15 cellular contexts compared by ENCODE assay signal in genomic region chr1:1787206-1787605, GRCh38.
"Had no signal": no experiment of that assay in that cellular context is flagged by ENCODE, and none has a peak within 500 bp of the region (broad histone marks: within the 10 kb centered on the region; RNA-seq: fewer than 3 reads in every experiment).

No MANE protein-coding gene starts in this region.

- ATAC-seq: left lung; stimulated activated naive CD8-positive, alpha-beta T cell treated with anti-CD3 and anti-CD28 coated beads, Interleukin-15, Interleukin-2, amounts not matched to agents 100 U/mL and 50 U/mL, for 24 hours; T-cell had no signal

- H3K4me3 ChIP-seq: coronary artery, left lung, suprapubic skin had no signal

- H3K9me3 Mint-ChIP-seq: activated CD4-positive, alpha-beta T cell treated with anti-CD3 and anti-CD28 coated beads, Interleukin-2, amount 10 ng/mL, durations not matched to agents 24 days and 14 days; activated naive CD8-positive, alpha-beta T cell treated with anti-CD3 and anti-CD28 coated beads, Interleukin-2, amount 10 ng/mL, durations not matched to agents 7 days and 5 days; T-cell; type B pancreatic cell had no signal

- H3K27ac ChIP-seq: brain microvascular endothelial cell, coronary artery, left lung, suprapubic skin had no signal

- DNase-seq: activated CD4-positive, alpha-beta T cell treated with anti-CD3 and anti-CD28 coated beads, Interleukin-2, amount 10 ng/mL, durations not matched to agents 24 days and 14 days; activated naive CD8-positive, alpha-beta T cell treated with anti-CD3 and anti-CD28 coated beads, Interleukin-2, amount 10 ng/mL, durations not matched to agents 7 days and 5 days; amygdala; brain microvascular endothelial cell; central memory CD4-positive, alpha-beta T cell; head of caudate nucleus; left lung; stimulated activated CD4-positive, alpha-beta T cell treated with anti-CD3 and anti-CD28 coated beads, Interleukin-2, amount 100 ng/mL, for 24 hours; stimulated activated naive CD8-positive, alpha-beta T cell treated with anti-CD3 and anti-CD28 coated beads, Interleukin-15, Interleukin-2, amounts not matched to agents 100 U/mL and 50 U/mL, for 24 hours; T-cell; T-helper 9 cell had no signal

- H3K9me3 ChIP-seq: left lung, suprapubic skin had no signal

- H3K27me3 ChIP-seq: brain microvascular endothelial cell, left lung, suprapubic skin had no signal

- H3K27ac Mint-ChIP-seq: activated CD4-positive, alpha-beta T cell treated with anti-CD3 and anti-CD28 coated beads, Interleukin-2, amount 10 ng/mL, durations not matched to agents 24 days and 14 days; activated naive CD8-positive, alpha-beta T cell treated with anti-CD3 and anti-CD28 coated beads, Interleukin-2, amount 10 ng/mL, durations not matched to agents 7 days and 5 days; T-cell; type B pancreatic cell had no signal

- H3K27me3 Mint-ChIP-seq: activated CD4-positive, alpha-beta T cell treated with anti-CD3 and anti-CD28 coated beads, Interleukin-2, amount 10 ng/mL, durations not matched to agents 24 days and 14 days; activated naive CD8-positive, alpha-beta T cell treated with anti-CD3 and anti-CD28 coated beads, Interleukin-2, amount 10 ng/mL, durations not matched to agents 7 days and 5 days; progenitor cell of endocrine pancreas; T-cell; type B pancreatic cell had no signal

- H3K4me3 Mint-ChIP-seq: activated CD4-positive, alpha-beta T cell treated with anti-CD3 and anti-CD28 coated beads, Interleukin-2, amount 10 ng/mL, durations not matched to agents 24 days and 14 days; activated naive CD8-positive, alpha-beta T cell treated with anti-CD3 and anti-CD28 coated beads, Interleukin-2, amount 10 ng/mL, durations not matched to agents 7 days and 5 days; T-cell; type B pancreatic cell had no signal
